27 cellular contexts compared by ENCODE assay signal in the genomic region with DNA sequence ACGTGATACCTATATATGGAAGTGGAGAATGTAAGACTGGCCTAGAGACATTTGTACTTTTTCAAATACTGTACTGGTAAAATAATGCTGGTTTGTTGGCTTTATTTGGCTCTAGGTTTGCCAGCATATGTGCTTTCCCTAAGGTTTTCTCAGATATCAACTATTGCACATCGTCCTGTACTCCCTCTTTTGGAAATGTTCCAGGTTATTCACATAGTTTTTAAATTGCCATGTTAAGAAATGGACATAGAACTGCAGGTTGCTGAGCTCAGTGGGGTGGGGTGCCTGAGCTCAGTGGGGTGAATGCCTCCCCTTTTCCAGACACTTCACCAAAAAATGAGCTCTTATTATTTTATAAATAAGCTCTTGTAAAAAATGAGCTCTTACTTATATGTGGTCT.
"Had no signal": no experiment of that assay in that cellular context is flagged by ENCODE, and none has a peak within 500 bp of the region (broad histone marks: within the 10 kb centered on the region; RNA-seq: fewer than 3 reads in every experiment).

No MANE protein-coding gene starts in this region.

- H3K9ac ChIP-seq: parathyroid adenoma had no signal

- H3K79me2 ChIP-seq: parathyroid adenoma had no signal

- H3K36me3 ChIP-seq: brain microvascular endothelial cell, transverse colon had no signal

- H3K9me3 ChIP-seq: testis, transverse colon had no signal

- H3K27ac ChIP-seq: brain microvascular endothelial cell, parathyroid adenoma, testis, transverse colon had no signal

- DNase-seq: activated CD4-positive, alpha-beta T cell treated with anti-CD3 and anti-CD28 coated beads for 48 hours; activated CD4-positive, alpha-beta T cell treated with anti-CD3 and anti-CD28 coated beads, Interleukin-2, amount 50 U/mL, for 48 hours; activated CD4-positive, CD25-positive, alpha-beta regulatory T cell; activated CD8-positive, alpha-beta memory T cell treated with anti-CD3 and anti-CD28 coated beads for 24 hours; activated effector memory CD4-positive, alpha-beta T cell treated with anti-CD3 and anti-CD28 coated beads, Interleukin-2, amount 50 U/mL, for 16 hours; activated naive CD4-positive, alpha-beta T cell treated with anti-CD3 and anti-CD28 coated beads, Interleukin-2, amount 10 ng/mL, durations not matched to agents 7 days and 5 days; activated naive CD8-positive, alpha-beta T cell treated with anti-CD3 and anti-CD28 coated beads, Interleukin-2, amount 10 ng/mL, durations not matched to agents 7 days and 5 days; activated T-cell treated with anti-CD3 and anti-CD28 coated beads, Interleukin-2, amount 50 U/mL, for 1 hour; amniotic stem cell; brain microvascular endothelial cell; central memory CD4-positive, alpha-beta T cell; endodermal cell; foreskin fibroblast; head of caudate nucleus; hippocampal formation; kidney; midbrain; naive thymus-derived CD8-positive, alpha-beta T cell; nucleus accumbens; right cardiac atrium; stimulated activated CD4-positive, alpha-beta T cell treated with anti-CD3 and anti-CD28 coated beads, Interleukin-12 subunit alpha, Interleukin-12 subunit beta, amount 100 ng/mL, for 4 hours; stimulated activated CD4-positive, alpha-beta T cell treated with anti-CD3 and anti-CD28 coated beads, Interleukin-4, amount 100 ng/mL, for 1 hour; stimulated activated naive CD8-positive, alpha-beta T cell treated with anti-CD3 and anti-CD28 coated beads, Interleukin-15, Interleukin-2, amounts not matched to agents 100 U/mL and 50 U/mL, for 24 hours; testis; transverse colon had no signal

- H3K4me1 ChIP-seq: parathyroid adenoma, testis, transverse colon had no signal

- H3K27me3 ChIP-seq: brain microvascular endothelial cell, testis, transverse colon had no signal

- H2AFZ ChIP-seq: parathyroid adenoma had no signal

- H3K4me3 ChIP-seq: testis, transverse colon had no signal

- ATAC-seq: esophagus mucosa; naive thymus-derived CD8-positive, alpha-beta T cell; right cardiac atrium; stimulated activated naive CD8-positive, alpha-beta T cell treated with anti-CD3 and anti-CD28 coated beads, Interleukin-15, Interleukin-2, amounts not matched to agents 100 U/mL and 50 U/mL, for 24 hours had no signal
